8 cellular contexts compared by ENCODE assay signal in genomic region chr7:71733108-71733870, GRCh38.
A peak's percentile ranks its signal among the peaks of the same experiment; 100 is the strongest.
DNase-seq lines count a peak whose midpoint lies in the region; ATAC-seq and TF ChIP-seq lines count a peak whose summit lies in the region.

No MANE protein-coding gene starts in this region.

- peak; percentile 99 to 100 for TF ChIP-seq CTCF in brain (conservative IDR thresholded peaks at IDR 0.05)

- DNase-seq in Right ventricle myocardium inferior (ENCODE audit: missing footprints) (peak; percentile 80), cardiac septum (ENCODE audit: low spot score) (no peak), NCI-H1092 (lab: John Stamatoyannopoulos, UW) (peak; percentile 62), T-helper 22 cell (ENCODE audit: low read depth) (peak; percentile 7)

- intact Hi-C loops in Right ventricle myocardium inferior (cut with DNase I): loop anchor here (1.0 to 10.0 kb wide), 3 partner anchors 471 to 875 kb away; no protein-coding TSS in a partner anchor
- intact Hi-C loops in cardiac septum (cut with DNase I): no loop called here

- H3K9me3 Mint-ChIP-seq in brain: peaks cover 0 to 10% (median 3%) of the 10 kb centered on the region in 5 experiments

- ATAC-seq in Right ventricle myocardium inferior (peak; percentile 74), GM18858 (IDR thresholded peaks at IDR 0.05; ENCODE audit: unreplicated experiment) (no peak)

- peak overlapping the region in 1 of 3 donors; percentile 57 for H3K9ac ChIP-seq in skeletal muscle tissue (ENCODE audit: low read depth in 1 of 3, low read length in 3 of 3)

- H3K4me3 ChIP-seq in iPS-18c (ENCODE audit: insufficient read depth, low read depth, low read length) (peak overlapping the region; percentile 51; the same call in 1 of the 2 replicates), skeletal muscle tissue (ENCODE audit: low read length in 3 of 3) (peak overlapping the region in 2 of 3 donors; percentile 43 to 49)

- H3K4me3 Mint-ChIP-seq in brain: peak overlapping the region; percentile 49 to 75 (median 68)

- peak overlapping the region in 1 of 5 experiments; percentile 38 for H3K27ac Mint-ChIP-seq in brain

- no peaks in the 10 kb centered on the region for H3K36me3 Mint-ChIP-seq in brain

- H3K9me3 ChIP-seq in iPS-18c (ENCODE audit: control insufficient read depth, insufficient read depth, low read length) (peaks cover 4% of the 10 kb centered on the region), skeletal muscle tissue (ENCODE audit: control insufficient read depth in 3 of 3, low read length in 3 of 3) (no peaks in the 10 kb centered on the region)

- H3K4me1 Mint-ChIP-seq in brain: peaks cover 11% of the 10 kb centered on the region

- no peak overlapping the region for H3K27ac ChIP-seq in skeletal muscle tissue (ENCODE audit: low read depth, low read length)

- peaks cover 0 to 5% (median 4%) of the 10 kb centered on the region in 3 donors for H3K4me1 ChIP-seq in skeletal muscle tissue (ENCODE audit: control insufficient read depth in 3 of 3, insufficient read depth in 3 of 3, low read length in 3 of 3)

- H3K27me3 Mint-ChIP-seq in brain: peaks cover 6% of the 10 kb centered on the region

- H3K36me3 ChIP-seq in skeletal muscle tissue (ENCODE audit: control insufficient read depth in 3 of 3, insufficient read depth in 3 of 3, low read length in 3 of 3): no peaks in the 10 kb centered on the region

- H3K27me3 ChIP-seq in skeletal muscle tissue (ENCODE audit: control insufficient read depth in 3 of 3, insufficient read depth in 3 of 3, low read length in 3 of 3): peaks cover 0 to 5% (median 3%) of the 10 kb centered on the region in 3 donors
